In the genomic region with DNA sequence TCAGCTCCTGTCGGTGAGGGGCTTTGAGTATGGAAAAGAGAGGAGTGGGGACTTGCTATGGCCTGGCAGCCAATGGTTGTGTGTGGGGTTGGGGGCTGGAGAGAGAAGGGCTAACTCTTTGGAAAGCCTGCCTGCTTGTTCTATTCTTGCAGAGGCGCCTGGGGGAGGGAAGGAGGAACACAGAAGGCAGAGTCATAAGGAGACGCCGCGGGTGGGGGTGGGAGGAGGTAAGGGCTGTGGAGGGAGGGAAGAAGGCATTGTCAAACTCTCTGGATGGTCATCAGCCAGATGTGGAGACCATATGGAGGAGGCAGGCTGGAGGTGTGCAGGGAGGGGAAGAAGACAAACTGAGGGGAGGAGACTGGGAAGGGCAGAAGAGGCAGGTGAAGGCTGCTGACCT, we compare ENCODE assay signal across 15 cellular contexts.
A peak's percentile ranks its signal among the peaks of the same experiment; 100 is the strongest.
DNase-seq lines count a peak whose midpoint lies in the region; ATAC-seq and TF ChIP-seq lines count a peak whose summit lies in the region.
"Had no signal": no experiment of that assay in that cellular context is flagged by ENCODE, and none has a peak within 500 bp of the region (broad histone marks: within the 10 kb centered on the region; RNA-seq: fewer than 3 reads in every experiment).

No MANE protein-coding gene starts in this region.

- ATAC-seq in GM23338, result no peak
- ATAC-seq: Panc1 had no signal

- no CpG with 5 or more reads among the region's 5 CpGs for WGBS in neuronal stem cell (ENCODE audit: extremely low coverage in 2 of 2, insufficient read length in 2 of 2, insufficient replicate concordance in 1 of 2), 2 donors

- H3K4me1 Mint-ChIP-seq in HFFc6 (ENCODE audit: low read depth) (peaks cover 95% of the 10 kb centered on the region), GM23338 (peaks cover 48% of the 10 kb centered on the region)

- H3K4me3 Mint-ChIP-seq in HFFc6, result peak overlapping the region; percentile 33
- no peak overlapping the region for H3K4me3 Mint-ChIP-seq in GM23338

- peaks cover 3% of the 10 kb centered on the region for H3K27me3 Mint-ChIP-seq in HFFc6 (ENCODE audit: insufficient read depth)
- peaks cover 7% of the 10 kb centered on the region for H3K27me3 Mint-ChIP-seq in GM23338 (ENCODE audit: insufficient read depth, low read depth, poor library complexity)

- peaks cover 39 to 40% of the 10 kb centered on the region in 2 donors for H3K4me1 ChIP-seq in neuronal stem cell (ENCODE audit: control insufficient read depth in 2 of 2, insufficient read depth in 1 of 2, low read depth in 1 of 2, low read length in 2 of 2)
- H3K4me1 ChIP-seq in GM23338 (ENCODE audit: insufficient read depth), result peaks cover 24% of the 10 kb centered on the region

- no peak overlapping the region for H3K4me3 ChIP-seq in neuronal stem cell (ENCODE audit: low read length in 2 of 2)
- no peak overlapping the region for H3K4me3 ChIP-seq in GM23338
- no peak overlapping the region for H3K4me3 ChIP-seq in MG63

- H4K91ac ChIP-seq in neuronal stem cell (ENCODE audit: low read depth, low read length, poor library complexity), result no peak overlapping the region

- H4K8ac ChIP-seq in neuronal stem cell (ENCODE audit: low read depth, low read length), result no peak overlapping the region

- H3K27me3 ChIP-seq in neuronal stem cell (ENCODE audit: control insufficient read depth in 3 of 3, insufficient read depth in 3 of 3, low read depth in 1 of 3, low read length in 3 of 3) (no peaks in the 10 kb centered on the region), GM23338 (ENCODE audit: insufficient read depth) (no peaks in the 10 kb centered on the region), MG63 (no peaks in the 10 kb centered on the region)

- H3F3A ChIP-seq in GM23338 (replicated peaks; ENCODE audit: low read depth), result no peaks in the 10 kb centered on the region

- peak overlapping the region; percentile 71 for H2BK15ac ChIP-seq in neuronal stem cell (ENCODE audit: low read length)

- H3K9me3 ChIP-seq in neuronal stem cell (replicated peaks in 1 of 2; ENCODE audit: control insufficient read depth in 2 of 2, insufficient read depth in 1 of 2, low read depth in 1 of 2, low read length in 2 of 2), result peaks cover 0 to 1% of the 10 kb centered on the region in 2 donors
- H3K9me3 ChIP-seq in MG63, result no peaks in the 10 kb centered on the region

- H3K9me3 Mint-ChIP-seq in HFFc6, result no peaks in the 10 kb centered on the region
- H3K9me3 Mint-ChIP-seq in GM23338, result no peaks in the 10 kb centered on the region

- H2BK120ac ChIP-seq in neuronal stem cell (ENCODE audit: low read depth, low read length), result no peak overlapping the region

- H2BK5ac ChIP-seq in neuronal stem cell (ENCODE audit: low read length), result no peak overlapping the region

- H3K27ac ChIP-seq in caudate nucleus (ENCODE audit: low read depth, low read length), result peak overlapping the region; percentile 33
- H3K27ac ChIP-seq in neuronal stem cell (replicated peaks; ENCODE audit: low read length), result no peak overlapping the region
- no peak overlapping the region for H3K27ac ChIP-seq in GM23338 (ENCODE audit: low read depth)
- H3K27ac ChIP-seq: HL-60, KMS-11 had no signal

- H3K27ac Mint-ChIP-seq in HFFc6, result peak overlapping the region; percentile 90
- no peak overlapping the region for H3K27ac Mint-ChIP-seq in GM23338

- H2BK12ac ChIP-seq in neuronal stem cell (ENCODE audit: low read length), result no peak overlapping the region

- H2AFZ ChIP-seq in neuronal stem cell (ENCODE audit: low read length) (no peak overlapping the region), GM23338 (no peak overlapping the region)

- H3K36me3 ChIP-seq in neuronal stem cell (replicated peaks in 1 of 2; ENCODE audit: control insufficient read depth in 2 of 2, insufficient read depth in 2 of 2, low read length in 2 of 2) (no peaks in the 10 kb centered on the region), GM23338 (ENCODE audit: insufficient read depth) (no peaks in the 10 kb centered on the region), MG63 (no peaks in the 10 kb centered on the region)

- no peak overlapping the region for H3K4ac ChIP-seq in neuronal stem cell (ENCODE audit: low read length)

- H4K20me1 ChIP-seq in GM23338 (replicated peaks; ENCODE audit: insufficient read depth), result no peaks in the 10 kb centered on the region

- H3K4me2 ChIP-seq in neuronal stem cell (ENCODE audit: insufficient read depth, low read length, poor library complexity, severe bottlenecking) (no peak overlapping the region), GM23338 (no peak overlapping the region)
- H3K4me2 ChIP-seq: KMS-11 had no signal

- H3K36me3 Mint-ChIP-seq in HFFc6 (ENCODE audit: low read depth), result peaks cover 10% of the 10 kb centered on the region
- H3K36me3 Mint-ChIP-seq in GM23338 (ENCODE audit: low read depth), result no peaks in the 10 kb centered on the region

- peak overlapping the region; percentile 69 for H2AK5ac ChIP-seq in neuronal stem cell (ENCODE audit: low read depth, low read length)

- no peak overlapping the region for H3K14ac ChIP-seq in neuronal stem cell (ENCODE audit: low read length)

- H3K9me2 ChIP-seq in GM23338 (ENCODE audit: insufficient read depth), result peaks cover 5% of the 10 kb centered on the region; the same call in 1 of the 2 replicates

- DNase-seq in DMS 273 treated with DMSO at 0.1 percent for 48 hours (lab: John Stamatoyannopoulos, UW) (peak; percentile 29), HFFc6 (peak; percentile 16), caudate nucleus (lab: John Stamatoyannopoulos, UW) (peak in 21 of 61 donors; percentile 7 to 63 (median 28)), neuronal stem cell (ENCODE audit: low spot score) (no peak), GM23338 (ENCODE audit: low spot score) (no peak), NCI-H146 (lab: John Stamatoyannopoulos, UW) (no peak), MG63 (no peak)
- DNase-seq: DMS153, NCI-H1092 treated with DMSO at 0.1 percent for 48 hours, NCI-H1694 treated with DMSO at 0.1 percent for 48 hours, NCI-H774, SHP77 treated with DMSO at 0.1 percent for 48 hours had no signal

- no peak overlapping the region for H3K23ac ChIP-seq in neuronal stem cell (ENCODE audit: low read depth, low read length, poor library complexity)

- no peaks in the 10 kb centered on the region for H3K79me1 ChIP-seq in neuronal stem cell (ENCODE audit: low read depth, low read length)

- TF ChIP-seq CTCF in HFFc6 (IDR thresholded peaks at IDR 0.05), result no peak
- TF ChIP-seq CTCF in GM23338 (conservative IDR thresholded peaks at IDR 0.05; ENCODE audit: low read depth in 2 of 2), result no peak

- H3K9ac ChIP-seq in neuronal stem cell (ENCODE audit: low read depth, low read length, poor library complexity), result no peak overlapping the region
- H3K9ac ChIP-seq: KMS-11 had no signal

- no peaks in the 10 kb centered on the region for H3K79me2 ChIP-seq in GM23338 (replicated peaks; ENCODE audit: insufficient read depth)

- peak overlapping the region; percentile 32 for H3K18ac ChIP-seq in neuronal stem cell (ENCODE audit: low read length)

TF ChIP-seq in GM23338, 12 proteins besides CTCF, POLR2A, EP300 and RAD21:
- TF ChIP-seq NANOG (IDR thresholded peaks at IDR 0.05; ENCODE audit: borderline replicate concordance) (no peak), JUNB (IDR thresholded peaks at IDR 0.05; ENCODE audit: unreplicated experiment) (no peak)

Comparison
In these comparisons a context has a peak if more than half of its experiments do, and no peak if none do; other contexts are left out.
1. DNase-seq: peak in DMS 273 treated with DMSO at 0.1 percent for 48 hours (single experiment) and HFFc6 (single experiment); none in neuronal stem cell (single experiment), GM23338 (single experiment), NCI-H146 (single experiment) and MG63 (single experiment).